9 cellular contexts compared by ENCODE assay signal in genomic region chr12:43278268-43278832, GRCh38.
DNase-seq lines count a peak whose midpoint lies in the region; ATAC-seq and TF ChIP-seq lines count a peak whose summit lies in the region.
"Had no signal": no experiment of that assay in that cellular context is flagged by ENCODE, and none has a peak within 500 bp of the region (broad histone marks: within the 10 kb centered on the region; RNA-seq: fewer than 3 reads in every experiment).

No MANE protein-coding gene starts in this region.

- H3K9me3 ChIP-seq in WERI-Rb-1 (ENCODE audit: severe bottlenecking) (no peaks in the 10 kb centered on the region), heart left ventricle (no peaks in the 10 kb centered on the region)

- no peaks in the 10 kb centered on the region for H3K27me3 ChIP-seq in WERI-Rb-1 (ENCODE audit: insufficient read depth, low read depth, severe bottlenecking)
- no peaks in the 10 kb centered on the region for H3K27me3 ChIP-seq in heart left ventricle

- ATAC-seq in GM18873 (IDR thresholded peaks at IDR 0.05; ENCODE audit: low FRiP score, unreplicated experiment) (peak; percentile 95), GM21786 (IDR thresholded peaks at IDR 0.05; ENCODE audit: unreplicated experiment) (peak; percentile 91), HG03439 (IDR thresholded peaks at IDR 0.05; ENCODE audit: unreplicated experiment) (peak; percentile 78), heart left ventricle (no peak)
- ATAC-seq: naive thymus-derived CD8-positive, alpha-beta T cell had no signal

- 69 to 74% (median 71%) methylated on average over 5 of the region's 5 CpGs for WGBS in heart left ventricle, 4 donors

- no peak for TF ChIP-seq POLR2A in heart left ventricle (IDR thresholded peaks at IDR 0.05)

- no peaks in the 10 kb centered on the region for H3K36me3 ChIP-seq in WERI-Rb-1
- no peaks in the 10 kb centered on the region for H3K36me3 ChIP-seq in heart left ventricle

- DNase-seq in epithelial cell of esophagus (ENCODE audit: low read depth) (peak; percentile 5), WERI-Rb-1 (no peak), heart left ventricle (no peak), NCI-H1417 (lab: John Stamatoyannopoulos, UW) (no peak)
- DNase-seq in activated CD4-positive, alpha-beta T cell treated with anti-CD3 and anti-CD28 coated beads for 4 hours = no peak
- DNase-seq: naive thymus-derived CD8-positive, alpha-beta T cell had no signal

- H3K27ac ChIP-seq in WERI-Rb-1 (no peak overlapping the region), heart left ventricle (no peak overlapping the region)

- H3K4me1 ChIP-seq in heart left ventricle = peaks cover 0 to 8% (median 0%) of the 10 kb centered on the region in 12 donors

- intact Hi-C loops in heart left ventricle (cut with DNase I) = no loop called here

- no peak for TF ChIP-seq CTCF in epithelial cell of esophagus (IDR thresholded peaks at IDR 0.05; ENCODE audit: insufficient read depth, low read depth, low read length, missing control alignments)
- TF ChIP-seq CTCF in WERI-Rb-1 (IDR thresholded peaks at IDR 0.05; ENCODE audit: low read depth, low read length) = no peak
- no peak for TF ChIP-seq CTCF in heart left ventricle (IDR thresholded peaks at IDR 0.05)

- H3K4me3 ChIP-seq in epithelial cell of esophagus (ENCODE audit: low read length) = no peak overlapping the region
- H3K4me3 ChIP-seq in WERI-Rb-1 (ENCODE audit: low read depth, low read length) = no peak overlapping the region
- H3K4me3 ChIP-seq in heart left ventricle = no peak overlapping the region

Comparison
In these comparisons a context has a peak if more than half of its experiments do, and no peak if none do; other contexts are left out.
1. ATAC-seq: peak in GM18873 (single experiment), GM21786 (single experiment) and HG03439 (single experiment); none in heart left ventricle (0 of 4).